In genomic region chr22:28798810-28799124, GRCh38 we compare ENCODE assay signal across 1 cellular context.
TF ChIP-seq lines count a peak whose summit lies in the region.

No MANE protein-coding gene starts in this region.

TF ChIP-seq in GM12878, 131 proteins besides CTCF, POLR2A, EP300 and RAD21:
- TF ChIP-seq ZBED1 (IDR thresholded peaks at IDR 0.05; ENCODE audit: borderline replicate concordance) (0 out of 2 replicates have a peak, but pooled peaks have one; percentile 11), ESRRA (IDR thresholded peaks at IDR 0.05; ENCODE audit: low read length) (no peak)
TF ChIP-seq in GM12878: peak in this region for 1.
